ENCODE assay signal across 18 cellular contexts in the genomic region with DNA sequence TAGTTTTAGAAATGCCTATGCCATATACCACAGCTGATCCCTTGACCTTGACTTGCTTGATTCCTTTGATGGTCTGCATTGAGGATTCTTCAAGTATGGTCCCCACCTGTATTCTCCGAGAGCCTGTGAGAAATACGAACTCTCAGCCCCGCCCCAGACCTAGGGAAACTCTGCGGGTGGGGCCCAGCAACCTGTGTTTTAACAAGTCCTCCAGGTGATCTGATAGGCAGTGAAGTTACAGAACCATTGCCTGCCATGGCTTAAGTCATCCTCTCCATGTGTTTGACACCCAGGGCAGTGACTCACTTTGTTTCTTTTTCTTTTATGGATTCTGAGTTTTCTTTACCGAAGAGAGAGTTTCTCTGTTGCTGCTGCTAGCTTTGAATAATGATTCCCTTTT. TPM values are rescaled to one million over a fixed set of nuclear protein-coding genes. Genes with fewer than 3 reads are reported as not detected.
"Had no signal": no experiment of that assay in that cellular context is flagged by ENCODE, and none has a peak within 500 bp of the region (broad histone marks: within the 10 kb centered on the region; RNA-seq: fewer than 3 reads in every experiment).

No MANE protein-coding gene starts in this region.

- H3K27ac ChIP-seq: breast epithelium, dorsolateral prefrontal cortex, stomach, uterus, VCaP had no signal

- DNase-seq: activated CD4-positive, alpha-beta T cell treated with anti-CD3 and anti-CD28 coated beads, Interleukin-2, amount 10 ng/mL, durations not matched to agents 24 days and 14 days; activated effector memory CD4-positive, alpha-beta T cell treated with anti-CD3 and anti-CD28 coated beads, Interleukin-2, amount 50 U/mL, for 16 hours; dorsolateral prefrontal cortex; hippocampal formation; immature natural killer cell; left colon; natural killer cell; posterior cingulate gyrus; right cardiac atrium; small intestine; stomach; uterus had no signal

- H3K4me1 ChIP-seq: breast epithelium, stomach, uterus had no signal

- FAIRE-seq: small intestine had no signal

- H3K27me3 ChIP-seq: uterus had no signal

- H3K36me3 ChIP-seq: breast epithelium, stomach, uterus had no signal

- H3K9me3 ChIP-seq: breast epithelium, stomach, uterus had no signal

- H3K4me3 ChIP-seq: breast epithelium, dorsolateral prefrontal cortex, lung, stomach, uterus had no signal

RNA-seq across cellular contexts. Expression of a gene that starts 18.5 kb away (rescaled TPM):
- total RNA-seq: activated CD4-positive, alpha-beta T cell treated with anti-CD3 and anti-CD28 coated beads, Interleukin-2, amount 10 ng/mL, durations not matched to agents 24 days and 14 days; activated CD8-positive, alpha-beta memory T cell treated with anti-CD3 and anti-CD28 coated beads for 36 hours; activated naive CD4-positive, alpha-beta T cell treated with anti-CD3 and anti-CD28 coated beads, Interleukin-2, amount 50 U/mL, for 72 hours; fibroblast of lung; natural killer cell had no signal
- polyA plus RNA-seq: fibroblast of lung, immature natural killer cell had no signal
